ENCODE assay signal across 19 cellular contexts in the genomic region with DNA sequence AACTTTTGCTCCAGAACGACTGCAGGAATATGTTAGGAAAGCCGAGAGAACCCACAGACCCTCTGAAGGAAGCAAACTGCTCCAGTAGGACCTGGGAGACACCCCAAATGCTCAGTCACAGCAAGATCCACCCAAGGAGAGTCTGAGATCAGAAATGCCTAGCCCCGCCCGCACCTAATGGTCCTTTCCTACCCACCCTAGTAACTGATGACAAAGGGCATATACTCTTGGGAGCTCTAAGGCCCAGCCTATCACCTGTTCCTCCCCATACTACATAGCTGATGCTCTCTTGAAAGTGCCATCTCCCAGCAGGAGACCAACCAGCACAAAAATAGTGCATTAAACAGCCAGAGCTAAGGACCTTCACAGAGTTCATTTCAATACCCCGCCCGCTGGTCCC.
DNase-seq lines count a peak whose midpoint lies in the region; ATAC-seq, FAIRE-seq and TF ChIP-seq lines count a peak whose summit lies in the region.
"Had no signal": no experiment of that assay in that cellular context is flagged by ENCODE, and none has a peak within 500 bp of the region (broad histone marks: within the 10 kb centered on the region; RNA-seq: fewer than 3 reads in every experiment).

No MANE protein-coding gene starts in this region.

- no peak overlapping the region for H3K27ac ChIP-seq in K562 (ENCODE audit: extremely low read depth, low read depth, low read length)
- H3K27ac ChIP-seq: 22Rv1, BLaER1 had no signal

- CTCF ChIA-PET in K562 (lab: Yijun Ruan, JAX; ENCODE audit: low intra/inter-chr PET ratio) = no interaction called here

- H3K27me3 ChIP-seq in K562 (ENCODE audit: control insufficient read depth in 2 of 2, insufficient read depth in 2 of 2, low read length in 2 of 2) = no peaks in the 10 kb centered on the region
- H3K27me3 ChIP-seq: BLaER1 had no signal

- POLR2A ChIA-PET in K562 (lab: Yijun Ruan, JAX) = no interaction called here

- H3K9me3 ChIP-seq in K562 (replicated peaks; ENCODE audit: control insufficient read depth, insufficient read depth, low read depth, low read length) (no peaks in the 10 kb centered on the region; the same call in 1 of the 2 replicates), mucosa of descending colon (no peaks in the 10 kb centered on the region)

- 97% methylated on average over 6 of the region's 6 CpGs for WGBS in K562 (ENCODE audit: insufficient coverage, low coverage, missing lambda C conversion rate)

- no peak for FAIRE-seq in K562 (lab: Jason Lieb, UNC)
- FAIRE-seq: G401.6, GM12892, GM18507 had no signal

- H3K4me1 ChIP-seq in K562 (replicated peaks in 1 of 2; ENCODE audit: control insufficient read depth in 2 of 2, insufficient read depth in 2 of 2, low read length in 2 of 2) = no peaks in the 10 kb centered on the region
- no peaks in the 10 kb centered on the region for H3K4me1 ChIP-seq in mucosa of descending colon (ENCODE audit: low read depth)
- H3K4me1 ChIP-seq: BLaER1 had no signal

- TF ChIP-seq CTCF in K562 (IDR thresholded peaks at IDR 0.05 in 2 of 3, conservative IDR thresholded peaks at IDR 0.05 in 1 of 3; ENCODE audit: insufficient read depth in 2 of 3, low read depth in 1 of 3, low read length in 3 of 3) (no peak), mucosa of descending colon (IDR thresholded peaks at IDR 0.05) (no peak)

- no peak for TF ChIP-seq RAD21 in K562 (CRISPR knock-in tag; conservative IDR thresholded peaks at IDR 0.05 in 1 of 2, IDR thresholded peaks at IDR 0.05 in 1 of 2)

- H3K9me1 ChIP-seq in K562 (ENCODE audit: control insufficient read depth, insufficient read depth, low read length) = no peaks in the 10 kb centered on the region

- TF ChIP-seq POLR2A in K562 (conservative IDR thresholded peaks at IDR 0.05) = no peak

- no TSS peak for BruUV-seq in K562 (replicated peaks; lab: Mats Ljungman, UMichigan)

- no peak overlapping the region for H2AFZ ChIP-seq in K562 (ENCODE audit: low read depth, low read length)
- H2AFZ ChIP-seq: GM23338 had no signal

- peaks cover 59% of the 10 kb centered on the region for H3K36me3 ChIP-seq in K562 (ENCODE audit: control insufficient read depth, insufficient read depth, low read length)
- H3K36me3 ChIP-seq in mucosa of descending colon (ENCODE audit: low read depth) = no peaks in the 10 kb centered on the region

- intact Hi-C loops in K562 (cut with micrococcal nuclease) (no loop called here), mucosa of descending colon (cut with DNase I, micrococcal nuclease) (no loop called here), Right ventricle myocardium inferior (cut with DNase I) (no loop called here)

- TF ChIP-seq EP300 in K562 (IDR thresholded peaks at IDR 0.05; ENCODE audit: low read length) = no peak

- no peak overlapping the region for H3K4me2 ChIP-seq in K562 (ENCODE audit: insufficient read depth, low read length)
- H3K4me2 ChIP-seq: BLaER1, GM23338 had no signal

- no peaks in the 10 kb centered on the region for H4K20me1 ChIP-seq in K562 (replicated peaks; ENCODE audit: control insufficient read depth, insufficient read depth, low read length)
- H4K20me1 ChIP-seq: BLaER1 had no signal

- ATAC-seq in K562 (no peak), mucosa of descending colon (peak; percentile 51), Right ventricle myocardium inferior (no peak), HG02763 (IDR thresholded peaks at IDR 0.05; ENCODE audit: unreplicated experiment) (no peak)
- ATAC-seq: GM23338, HCT116 had no signal

- in situ Hi-C loops in K562 (cut with MboI) = no loop called here

- no peak overlapping the region for H3K4me3 ChIP-seq in K562
- no peak overlapping the region for H3K4me3 ChIP-seq in mucosa of descending colon
- H3K4me3 ChIP-seq: BLaER1, GM23338 had no signal

- no peak overlapping the region for H3K9ac ChIP-seq in K562 (ENCODE audit: insufficient read depth in 1 of 2, low read depth in 2 of 2, low read length in 2 of 2)
- H3K9ac ChIP-seq: BLaER1 had no signal

- DNase-seq in DMS 273 (lab: John Stamatoyannopoulos, UW; ENCODE audit: unreplicated experiment) (peak; percentile 5), DMS 273 treated with DMSO at 0.1 percent for 48 hours (lab: John Stamatoyannopoulos, UW) (no peak), NCI-H187 (lab: John Stamatoyannopoulos, UW) (peak; percentile 51 to 72), K562 (ENCODE audit: extremely low read depth in 1 of 4, low spot score in 3 of 4) (no peak), mucosa of descending colon (peak in 2 of 3 donors; percentile 34 to 41), Right ventricle myocardium inferior (ENCODE audit: missing footprints) (no peak), NCI-H2196 treated with DMSO at 0.1 percent for 48 hours (lab: John Stamatoyannopoulos, UW; ENCODE audit: unreplicated experiment) (no peak)
- DNase-seq: Calu3; CD4-positive, alpha-beta memory T cell; H7; HFFc6 had no signal

- peaks cover 29% of the 10 kb centered on the region; the same call in 2 of the 3 replicates for H3K79me2 ChIP-seq in K562 (ENCODE audit: control insufficient read depth, insufficient read depth, low read length)

TF ChIP-seq in K562, 482 proteins besides CTCF, POLR2A, EP300 and RAD21:
- TF ChIP-seq ZNF445 (CRISPR knock-in tag; IDR thresholded peaks at IDR 0.05; ENCODE audit: low read depth) (no peak), RFX5 (IDR thresholded peaks at IDR 0.05; ENCODE audit: low read depth, low read length) (peak; percentile 78; the same call in 1 of the 2 replicates)

Comparison
In these comparisons a context has a peak if more than half of its experiments do, and no peak if none do; other contexts are left out.
1. DNase-seq: peak in DMS 273 (single experiment), NCI-H187 (2 of 2) and mucosa of descending colon (2 of 3); none in DMS 273 treated with DMSO at 0.1 percent for 48 hours (single experiment), K562 (0 of 4), Right ventricle myocardium inferior (single experiment) and NCI-H2196 treated with DMSO at 0.1 percent for 48 hours (single experiment).